In the genomic region with DNA sequence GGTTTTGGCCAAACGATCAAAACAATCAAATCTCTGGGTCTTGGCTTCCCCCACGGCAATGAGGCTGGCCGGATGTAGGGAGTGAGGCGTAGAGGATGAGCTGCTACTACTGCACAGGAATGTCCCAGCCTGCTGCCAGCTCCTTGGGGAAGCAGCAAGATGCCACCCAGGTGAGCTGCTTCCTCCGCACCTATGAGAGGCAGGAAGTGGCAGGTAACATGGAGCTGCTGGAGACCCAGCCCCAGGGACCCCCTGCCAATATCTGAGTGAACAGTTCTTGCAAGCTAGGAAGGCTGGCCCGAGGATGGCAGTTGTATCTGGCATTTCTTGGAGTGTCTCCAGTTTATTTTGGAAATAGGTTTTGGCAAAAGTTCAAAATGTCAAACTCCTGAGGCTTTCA, we compare ENCODE assay signal across 14 cellular contexts.
DNase-seq lines count a peak whose midpoint lies in the region; FAIRE-seq and TF ChIP-seq lines count a peak whose summit lies in the region.
"Had no signal": no experiment of that assay in that cellular context is flagged by ENCODE, and none has a peak within 500 bp of the region (broad histone marks: within the 10 kb centered on the region; RNA-seq: fewer than 3 reads in every experiment).

No MANE protein-coding gene starts in this region.

- CTCF ChIA-PET in activated CD4-positive, alpha-beta T cell treated with anti-CD3 and anti-CD28 coated beads, Interleukin-2, amount 10 ng/mL, durations not matched to agents 7 days and 5 days (lab: Charles Lee), result no interaction called here

- POLR2A ChIA-PET in activated CD4-positive, alpha-beta T cell treated with anti-CD3 and anti-CD28 coated beads, Interleukin-2, amount 10 ng/mL, durations not matched to agents 7 days and 5 days (lab: Charles Lee), result no interaction called here

- TF ChIP-seq CTCF in endothelial cell (IDR thresholded peaks at IDR 0.05; ENCODE audit: unreplicated experiment), result no peak

- DNase-seq in activated CD4-positive, alpha-beta T cell treated with anti-CD3 and anti-CD28 coated beads, Interleukin-2, amount 10 ng/mL, durations not matched to agents 7 days and 5 days, result no peak
- DNase-seq in activated CD4-positive, alpha-beta T cell treated with anti-CD3 and anti-CD28 coated beads for 48 hours, result no peak
- DNase-seq in G401 (ENCODE audit: low spot score), result peak; percentile 5
- DNase-seq in endothelial cell (ENCODE audit: low spot score), result no peak
- no peak for DNase-seq in NCI-H146 treated with DMSO at 0.1 percent for 48 hours (lab: John Stamatoyannopoulos, UW; ENCODE audit: unreplicated experiment)
- no peak for DNase-seq in GM12891 (ENCODE audit: insufficient read length, low spot score)
- DNase-seq: ACHN; BE2C; Calu3; CD8-positive, alpha-beta T cell; GDM1; KG1 had no signal

- H3K27me3 Mint-ChIP-seq in activated CD4-positive, alpha-beta T cell treated with anti-CD3 and anti-CD28 coated beads, Interleukin-2, amount 10 ng/mL, durations not matched to agents 7 days and 5 days, result no peaks in the 10 kb centered on the region
- peaks cover 15% of the 10 kb centered on the region for H3K27me3 Mint-ChIP-seq in endothelial cell (ENCODE audit: unreplicated experiment)

- no peaks in the 10 kb centered on the region for H3K9me3 Mint-ChIP-seq in activated CD4-positive, alpha-beta T cell treated with anti-CD3 and anti-CD28 coated beads, Interleukin-2, amount 10 ng/mL, durations not matched to agents 7 days and 5 days
- H3K9me3 Mint-ChIP-seq in endothelial cell (ENCODE audit: unreplicated experiment), result peaks cover 36% of the 10 kb centered on the region
- H3K9me3 Mint-ChIP-seq: CD14-positive monocyte; CD8-positive, alpha-beta T cell had no signal

- H3K36me3 Mint-ChIP-seq in activated CD4-positive, alpha-beta T cell treated with anti-CD3 and anti-CD28 coated beads, Interleukin-2, amount 10 ng/mL, durations not matched to agents 7 days and 5 days (ENCODE audit: low read depth), result no peaks in the 10 kb centered on the region
- peaks cover 18% of the 10 kb centered on the region for H3K36me3 Mint-ChIP-seq in endothelial cell (ENCODE audit: low read depth, unreplicated experiment)
- H3K36me3 Mint-ChIP-seq: CD14-positive monocyte; CD8-positive, alpha-beta T cell had no signal

- no peak for TF ChIP-seq POLR2A in GM12891 (IDR thresholded peaks at IDR 0.05; ENCODE audit: low read depth, low read length)

- H3K4me3 Mint-ChIP-seq in activated CD4-positive, alpha-beta T cell treated with anti-CD3 and anti-CD28 coated beads, Interleukin-2, amount 10 ng/mL, durations not matched to agents 7 days and 5 days, result no peak overlapping the region
- peak overlapping the region; percentile 21 for H3K4me3 Mint-ChIP-seq in endothelial cell (ENCODE audit: unreplicated experiment)
- H3K4me3 Mint-ChIP-seq: CD14-positive monocyte; CD8-positive, alpha-beta T cell had no signal

- H3K4me1 Mint-ChIP-seq in activated CD4-positive, alpha-beta T cell treated with anti-CD3 and anti-CD28 coated beads, Interleukin-2, amount 10 ng/mL, durations not matched to agents 7 days and 5 days, result no peaks in the 10 kb centered on the region
- no peaks in the 10 kb centered on the region for H3K4me1 Mint-ChIP-seq in endothelial cell (ENCODE audit: unreplicated experiment)
- H3K4me1 Mint-ChIP-seq: CD14-positive monocyte had no signal

- FAIRE-seq in GM12891 (lab: Jason Lieb, UNC), result no peak
- FAIRE-seq: A204.1 had no signal

- peak overlapping the region; percentile 46 for H3K27ac Mint-ChIP-seq in activated CD4-positive, alpha-beta T cell treated with anti-CD3 and anti-CD28 coated beads, Interleukin-2, amount 10 ng/mL, durations not matched to agents 7 days and 5 days
- no peak overlapping the region for H3K27ac Mint-ChIP-seq in endothelial cell (ENCODE audit: unreplicated experiment)
- H3K27ac Mint-ChIP-seq: CD14-positive monocyte; CD8-positive, alpha-beta T cell had no signal

- in situ Hi-C loops in G401 (cut with HindIII; ENCODE audit: low sequenced_read_pairs), result no loop called here

TF ChIP-seq in GM12891, 5 proteins besides CTCF, POLR2A, EP300 and RAD21:
- TF ChIP-seq POU2F2 (IDR thresholded peaks at IDR 0.05; ENCODE audit: low read depth, low read length), result no peak
- no peak for TF ChIP-seq TAF1 (IDR thresholded peaks at IDR 0.05; ENCODE audit: low read depth, low read length)
- TF ChIP-seq POLR2AphosphoS5 (IDR thresholded peaks at IDR 0.05; ENCODE audit: low read depth, low read length), result no peak
- TF ChIP-seq SPI1 (IDR thresholded peaks at IDR 0.05; ENCODE audit: low read depth, low read length), result no peak
- no peak for TF ChIP-seq PAX5 (IDR thresholded peaks at IDR 0.05; ENCODE audit: insufficient read depth, low read length, severe bottlenecking)
